18 cellular contexts compared by ENCODE assay signal in the genomic region with DNA sequence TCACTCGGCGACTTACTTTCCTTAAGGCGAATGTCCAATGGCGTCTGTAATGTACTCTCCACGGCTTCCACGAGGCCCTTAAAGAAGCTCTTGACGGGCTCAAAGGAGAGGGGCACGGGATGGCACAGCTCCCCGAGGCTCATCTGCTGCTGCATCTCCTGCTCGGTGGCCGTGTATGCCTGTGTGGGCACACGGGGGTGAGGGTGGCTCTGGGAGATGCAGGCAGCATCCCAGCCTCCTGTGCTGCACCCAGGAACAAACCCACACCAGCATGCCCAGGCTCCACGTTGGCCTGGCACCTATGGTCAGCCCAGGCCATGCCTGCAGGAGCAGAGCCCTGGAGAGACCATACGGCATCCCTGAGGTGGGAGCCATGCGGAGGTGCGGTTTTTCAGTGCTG. TPM values are rescaled to one million over a fixed set of nuclear protein-coding genes. Genes with fewer than 3 reads are reported as not detected.
"Had no signal": no experiment of that assay in that cellular context is flagged by ENCODE, and none has a peak within 500 bp of the region (broad histone marks: within the 10 kb centered on the region; RNA-seq: fewer than 3 reads in every experiment).

No MANE protein-coding gene starts in this region.

- ATAC-seq: esophagus mucosa, gastrocnemius medialis had no signal

- H3K27ac Mint-ChIP-seq: mesothelial cell of epicardium had no signal

- H3K27ac ChIP-seq: gastrocnemius medialis, prostate gland, right atrium auricular region, tibial nerve, vagina had no signal

- H3K4me3 Mint-ChIP-seq: activated naive CD8-positive, alpha-beta T cell; mesothelial cell of epicardium had no signal

- H3K36me3 ChIP-seq: gastrocnemius medialis, prostate gland, right atrium auricular region had no signal

- DNase-seq: activated CD4-positive, alpha-beta T cell treated with anti-CD3 and anti-CD28 coated beads for 4 hours; activated T-cell treated with anti-CD3 and anti-CD28 coated beads for 4 hours; effector CD4-positive, alpha-beta T cell; gastrocnemius medialis; stimulated activated CD4-positive, alpha-beta T cell treated with anti-CD3 and anti-CD28 coated beads, Interleukin-12 subunit alpha, Interleukin-12 subunit beta, amount 100 ng/mL, for 4 hours; stimulated activated CD4-positive, alpha-beta T cell treated with anti-CD3 and anti-CD28 coated beads, Interleukin-1b, Interleukin-23, amount 100 ng/mL, for 48 hours; stimulated activated CD8-positive, alpha-beta memory T cell treated with anti-CD3 and anti-CD28 coated beads, Interleukin-4, amount 100 ng/mL, for 48 hours; stimulated activated naive CD4-positive, alpha-beta T cell treated with Interleukin-2 at 50 U/mL for 16 hours; T-helper 2 cell had no signal

- H3K9me3 ChIP-seq: gastrocnemius medialis, prostate gland, right atrium auricular region, tibial nerve, vagina had no signal

- H3K27me3 ChIP-seq: right atrium auricular region, tibial nerve, vagina had no signal

- H3K27me3 Mint-ChIP-seq: activated naive CD8-positive, alpha-beta T cell had no signal

- H3K4me1 ChIP-seq: gastrocnemius medialis, right atrium auricular region, vagina had no signal

- H3K4me3 ChIP-seq: gastrocnemius medialis, lung, prostate gland, right atrium auricular region, tibial nerve, vagina had no signal

- H3K9me3 Mint-ChIP-seq: mesothelial cell of epicardium had no signal

RNA-seq across cellular contexts. Expression of a gene that starts 24.2 kb away (rescaled TPM):
- polyA plus RNA-seq: neural cell had no signal
